27 cellular contexts compared by ENCODE assay signal in genomic region chr10:44379907-44380306, GRCh38. TPM values are rescaled to one million over a fixed set of nuclear protein-coding genes. Genes with fewer than 3 reads are reported as not detected.
DNase-seq lines count a peak whose midpoint lies in the region; ATAC-seq, FAIRE-seq and TF ChIP-seq lines count a peak whose summit lies in the region.
"Had no signal": no experiment of that assay in that cellular context is flagged by ENCODE, and none has a peak within 500 bp of the region (broad histone marks: within the 10 kb centered on the region; RNA-seq: fewer than 3 reads in every experiment).

No MANE protein-coding gene starts in this region.

- no peak overlapping the region for H3K4me2 ChIP-seq in mesendoderm (ENCODE audit: low read length)

- no peak overlapping the region for H3K9ac ChIP-seq in mesendoderm (ENCODE audit: low read length)
- H3K9ac ChIP-seq: GM23248 had no signal

- no peak overlapping the region for H2AK5ac ChIP-seq in mesendoderm (ENCODE audit: low read length)

- H3K4me3 ChIP-seq in RWPE2 (ENCODE audit: severe bottlenecking) (no peak overlapping the region), psoas muscle (no peak overlapping the region), mesendoderm (ENCODE audit: low read length) (no peak overlapping the region)
- H3K4me3 ChIP-seq: GM12878, GM23248, K562, MG63, SJSA1 had no signal

- H3K18ac ChIP-seq in mesendoderm (ENCODE audit: low read length): no peak overlapping the region

- no peak overlapping the region for H2BK15ac ChIP-seq in mesendoderm (replicated peaks; ENCODE audit: low read depth)

- no peak overlapping the region for H2BK5ac ChIP-seq in mesendoderm (ENCODE audit: low read length)

- H3K4me1 ChIP-seq in RWPE2 (ENCODE audit: insufficient read depth, poor library complexity, severe bottlenecking) (no peaks in the 10 kb centered on the region), psoas muscle (peaks cover 56% of the 10 kb centered on the region), mesendoderm (ENCODE audit: control insufficient read depth, low read depth, low read length) (peaks cover 21% of the 10 kb centered on the region)

- peak; percentile 27 for FAIRE-seq in urothelium cell line (lab: Jason Lieb, UNC)
- FAIRE-seq: GM12878, HepG2, K562, RCC 7860 had no signal

- DNase-seq in RWPE2 (ENCODE audit: low spot score) (peak; percentile 4), islet precursor cell (peak; percentile 30), psoas muscle (no peak), urothelium cell line (ENCODE audit: low spot score) (no peak), HCEC 1CT (no peak), mesendoderm (no peak), T-helper 9 cell (no peak)
- DNase-seq: ACHN; C1 segment of cervical spinal cord; CD8-positive, alpha-beta T cell; DND-41; GM23248; MG63; NCI-H1417; NCI-H1694 treated with DMSO at 0.1 percent for 48 hours; NCI-H2081 treated with DMSO at 0.1 percent for 48 hours; NCI-H446; NCI-H526 had no signal

- ATAC-seq in RWPE2 (ENCODE audit: low read depth) (no peak), psoas muscle (no peak)
- ATAC-seq: CD8-positive, alpha-beta T cell; GM12878; HepG2; K562; Right ventricle myocardium inferior had no signal

- H3K36me3 ChIP-seq in RWPE2 (ENCODE audit: low read depth) (no peaks in the 10 kb centered on the region), psoas muscle (ENCODE audit: insufficient read depth in 1 of 2, low read depth in 1 of 2) (peaks cover 0 to 46% of the 10 kb centered on the region in 2 donors), mesendoderm (ENCODE audit: control insufficient read depth, insufficient read depth, low read length) (no peaks in the 10 kb centered on the region)
- H3K36me3 ChIP-seq: SJSA1 had no signal

- H3K9me3 ChIP-seq in RWPE2 (ENCODE audit: severe bottlenecking) (no peaks in the 10 kb centered on the region), psoas muscle (no peaks in the 10 kb centered on the region)
- H3K9me3 ChIP-seq: MG63, SJSA1 had no signal

- intact Hi-C loops in psoas muscle (cut with DNase I): loop anchor here in 1 of 2 donors (5.0 to 10.0 kb wide), 2 partner anchors 38 to 325 kb away; no protein-coding TSS in a partner anchor

- H4K5ac ChIP-seq in mesendoderm (ENCODE audit: low read length): no peak overlapping the region

- no peak overlapping the region for H2BK120ac ChIP-seq in mesendoderm (ENCODE audit: low read depth, low read length)

- no peak overlapping the region for H3K23ac ChIP-seq in mesendoderm (ENCODE audit: low read length)

- no peaks in the 10 kb centered on the region for H3K79me2 ChIP-seq in mesendoderm (ENCODE audit: control insufficient read depth, insufficient read depth, low read length)

- peaks cover 12% of the 10 kb centered on the region for H3K27me3 ChIP-seq in RWPE2 (ENCODE audit: insufficient read depth, poor library complexity, severe bottlenecking)
- H3K27me3 ChIP-seq in psoas muscle (ENCODE audit: insufficient read depth in 3 of 3, low read length in 2 of 3): no peaks in the 10 kb centered on the region
- H3K27me3 ChIP-seq in mesendoderm (ENCODE audit: insufficient read depth, low read length, poor library complexity): peaks cover 2% of the 10 kb centered on the region
- H3K27me3 ChIP-seq: MG63 had no signal

- 50 to 66% (median 56%) methylated on average over 4 of the region's 4 CpGs for WGBS in psoas muscle, 3 donors
- no CpG with 5 or more reads among the region's 4 CpGs for WGBS in mesendoderm (ENCODE audit: extremely low coverage, insufficient coverage, low lambda C conversion rate)

- TF ChIP-seq CTCF in RWPE2 (IDR thresholded peaks at IDR 0.05; ENCODE audit: poor library complexity, severe bottlenecking) (no peak), psoas muscle (IDR thresholded peaks at IDR 0.05) (no peak)

- no peaks in the 10 kb centered on the region for H3K79me1 ChIP-seq in mesendoderm (ENCODE audit: low read length)

- H3K27ac ChIP-seq in RWPE2 (ENCODE audit: poor library complexity, severe bottlenecking) (no peak overlapping the region), psoas muscle (peak overlapping the region; percentile 11), mesendoderm (ENCODE audit: low read depth, low read length) (no peak overlapping the region)
- H3K27ac ChIP-seq: GM23248, HL-60, SJSA1 had no signal

- no peak overlapping the region for H4K8ac ChIP-seq in mesendoderm (ENCODE audit: low read depth, low read length)

- no peak overlapping the region for H3K56ac ChIP-seq in mesendoderm (ENCODE audit: low read length)

- H3K4ac ChIP-seq in mesendoderm (ENCODE audit: low read depth, low read length): no peak overlapping the region

RNA-seq across cellular contexts. Expression of gene CXCL12, which starts 5.0 kb away (rescaled TPM):
- total RNA-seq in psoas muscle: 10 to 100 TPM; 24.4 to 84.4 (median 64.9) TPM
- polyA plus RNA-seq in psoas muscle: 10 to 100 TPM; 16.1 to 40.4 (median 23.6) TPM
- 22.7 TPM for polyA plus RNA-seq in mesendoderm (2013, experiment 1 of 2)
- 24.7 TPM for polyA plus RNA-seq in mesendoderm (2013, experiment 2 of 2)
- total RNA-seq: CD8-positive, alpha-beta T cell; HepG2; HT-29; OCI-LY7; SJSA1 had no signal
- polyA plus RNA-seq: HepG2, K562 had no signal

Comparison
In these comparisons a context has a peak if more than half of its experiments do, and no peak if none do; other contexts are left out.
1. DNase-seq: peak in RWPE2 (single experiment) and islet precursor cell (single experiment); none in psoas muscle (0 of 2), urothelium cell line (single experiment), HCEC 1CT (single experiment), mesendoderm (single experiment) and T-helper 9 cell (single experiment).